Comparison of ENCODE assay signal across 25 cellular contexts in the genomic region with DNA sequence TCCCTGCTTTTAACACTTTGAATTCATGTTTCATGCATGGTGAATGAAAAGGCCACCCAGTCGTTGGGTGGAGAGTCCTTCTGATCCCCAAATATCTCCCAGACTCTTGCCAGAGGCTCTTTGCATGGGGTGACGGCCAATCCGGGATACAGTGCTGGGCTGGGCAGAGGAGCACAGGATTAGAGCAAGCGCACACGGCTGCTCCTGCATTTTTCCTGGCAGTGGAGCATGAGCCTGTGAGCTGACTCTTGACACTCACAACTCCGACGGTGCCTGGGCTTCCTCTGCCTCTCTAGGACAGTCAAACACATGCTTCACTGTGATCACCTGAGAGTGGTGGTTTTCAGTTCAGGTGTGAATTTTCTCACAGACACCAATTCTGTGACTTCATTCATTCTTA.
"Had no signal": no experiment of that assay in that cellular context is flagged by ENCODE, and none has a peak within 500 bp of the region (broad histone marks: within the 10 kb centered on the region; RNA-seq: fewer than 3 reads in every experiment).

No MANE protein-coding gene starts in this region.

- H3K27ac Mint-ChIP-seq: dendritic cell treated with granulocyte-macrophage colony-stimulating factor and Interleukin-4, amounts not matched to agents 40 ng/mL and 50 ng/mL, for 4 days; effector memory CD8-positive, alpha-beta T cell; endodermal cell; mesothelial cell of epicardium had no signal

- H3K4me3 ChIP-seq: colonic mucosa, gastroesophageal sphincter, heart left ventricle, hepatocyte, left lung, lower lobe of right lung, mucosa of descending colon had no signal

- H3K27me3 Mint-ChIP-seq: dendritic cell treated with granulocyte-macrophage colony-stimulating factor and Interleukin-4, amounts not matched to agents 40 ng/mL and 50 ng/mL, for 4 days had no signal

- H3K79me2 ChIP-seq: hepatocyte had no signal

- H3K4me1 Mint-ChIP-seq: endodermal cell, immature natural killer cell, mesothelial cell of epicardium, naive B cell had no signal

- H3K4me3 Mint-ChIP-seq: dendritic cell treated with granulocyte-macrophage colony-stimulating factor and Interleukin-4, amounts not matched to agents 40 ng/mL and 50 ng/mL, for 4 days; effector memory CD8-positive, alpha-beta T cell; endodermal cell; immature natural killer cell; mesothelial cell of epicardium; naive B cell had no signal

- ATAC-seq: effector memory CD8-positive, alpha-beta T cell; foreskin keratinocyte; gastroesophageal sphincter; left lung; lower lobe of right lung; mucosa of descending colon had no signal

- H3K36me3 Mint-ChIP-seq: immature natural killer cell, mesothelial cell of epicardium had no signal

- DNase-seq: colonic mucosa; cortex of kidney; effector CD8-positive, alpha-beta T cell; effector memory CD8-positive, alpha-beta T cell; endodermal cell; erythroblast; foreskin keratinocyte; hypothalamus; immature natural killer cell; islet precursor cell; kidney; kidney glomerular epithelial cell; left lung; lower lobe of right lung; mesenchymal stem cell; mucosa of descending colon; naive B cell had no signal

- H3K4me1 ChIP-seq: colonic mucosa, foreskin keratinocyte, gastroesophageal sphincter, left lung, lower lobe of right lung had no signal

- H2AFZ ChIP-seq: hepatocyte had no signal

- H3K36me3 ChIP-seq: colonic mucosa, gastroesophageal sphincter, heart left ventricle, left lung, lower lobe of right lung had no signal

- H3K27me3 ChIP-seq: colonic mucosa, foreskin keratinocyte, gastroesophageal sphincter, heart left ventricle, hepatocyte, left lung had no signal

- H3K4me2 ChIP-seq: hepatocyte had no signal

- FAIRE-seq: endometrium, frontal cortex, kidney had no signal

- H3K27ac ChIP-seq: colonic mucosa, epithelial cell of prostate, foreskin keratinocyte, gastroesophageal sphincter, heart left ventricle, hepatocyte, left lung, lower lobe of right lung had no signal

- H3K9me3 ChIP-seq: colonic mucosa had no signal
